ENCODE assay signal across 8 cellular contexts in the genomic region with DNA sequence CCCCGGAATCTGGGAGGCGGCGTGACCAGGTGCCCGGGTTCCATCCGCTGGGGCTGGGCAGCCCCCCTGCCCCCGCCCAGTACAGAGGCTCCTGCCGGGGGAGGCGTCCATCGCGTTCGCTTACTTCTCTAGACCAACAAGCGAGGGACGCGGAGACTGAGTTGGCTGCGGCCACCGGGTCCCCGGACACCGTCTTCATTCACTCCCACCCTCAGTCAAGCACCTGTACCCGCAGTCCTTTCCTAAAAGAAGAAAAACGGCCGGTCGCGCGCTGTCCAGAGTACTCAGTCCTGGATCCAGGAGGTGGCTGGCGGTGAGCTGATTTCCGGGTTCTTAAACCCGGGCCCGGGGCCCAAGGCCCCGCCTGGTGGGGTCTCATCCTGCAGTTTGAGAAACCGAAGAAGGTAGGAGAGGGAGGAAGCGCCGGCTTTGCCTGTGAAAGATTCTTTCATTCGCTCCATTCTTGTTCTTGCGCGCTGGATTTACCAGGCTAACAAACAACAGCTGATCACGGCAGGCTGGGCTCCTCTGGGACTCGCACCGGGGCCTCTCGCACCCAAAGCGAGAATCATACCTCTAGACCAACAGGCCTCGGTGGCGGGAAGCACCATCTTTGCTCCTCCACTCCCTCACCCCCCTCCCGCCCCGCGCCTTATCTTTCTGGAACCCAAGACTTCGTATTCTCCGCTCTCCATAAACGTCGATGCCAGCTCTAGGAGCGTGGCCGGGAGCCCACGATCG. TPM values are rescaled to one million over a fixed set of nuclear protein-coding genes. Genes with fewer than 3 reads are reported as not detected.
DNase-seq lines count a peak whose midpoint lies in the region; ATAC-seq lines count a peak whose summit lies in the region.

No MANE protein-coding gene starts in this region.

- POLR2A ChIA-PET in activated CD8-positive, alpha-beta T cell treated with anti-CD3 and anti-CD28 coated beads, Interleukin-2, amount 10 ng/mL, durations not matched to agents 7 days and 5 days (lab: Charles Lee), result interaction anchor here (0.5 to 2.6 kb wide), 4 partner anchors 13 to 115 kb away, joined by 3 to 11 read pairs (median 3); no protein-coding TSS in a partner anchor

- no peaks in the 10 kb centered on the region for H3K36me3 Mint-ChIP-seq in activated CD8-positive, alpha-beta T cell treated with anti-CD3 and anti-CD28 coated beads, Interleukin-2, amount 10 ng/mL, durations not matched to agents 7 days and 5 days (ENCODE audit: low read depth)

- H3K27me3 Mint-ChIP-seq in activated CD8-positive, alpha-beta T cell treated with anti-CD3 and anti-CD28 coated beads, Interleukin-2, amount 10 ng/mL, durations not matched to agents 7 days and 5 days (ENCODE audit: low read depth), result peaks cover 41% of the 10 kb centered on the region

- peak; percentile 14 for ATAC-seq in activated CD8-positive, alpha-beta T cell treated with anti-CD3 and anti-CD28 coated beads, Interleukin-2, amount 10 ng/mL, durations not matched to agents 7 days and 5 days
- ATAC-seq in stimulated activated naive CD8-positive, alpha-beta T cell treated with anti-CD3 and anti-CD28 coated beads, Interleukin-15, Interleukin-2, amounts not matched to agents 100 U/mL and 50 U/mL, for 24 hours, result no peak
- no peak for ATAC-seq in GM21526 (IDR thresholded peaks at IDR 0.05; ENCODE audit: low FRiP score, unreplicated experiment)

- H3K9me3 Mint-ChIP-seq in activated CD8-positive, alpha-beta T cell treated with anti-CD3 and anti-CD28 coated beads, Interleukin-2, amount 10 ng/mL, durations not matched to agents 7 days and 5 days (ENCODE audit: insufficient read depth), result no peaks in the 10 kb centered on the region

- H3K4me1 Mint-ChIP-seq in activated CD8-positive, alpha-beta T cell treated with anti-CD3 and anti-CD28 coated beads, Interleukin-2, amount 10 ng/mL, durations not matched to agents 7 days and 5 days (ENCODE audit: low read depth), result peaks cover 43% of the 10 kb centered on the region

- H3K4me3 Mint-ChIP-seq in activated CD8-positive, alpha-beta T cell treated with anti-CD3 and anti-CD28 coated beads, Interleukin-2, amount 10 ng/mL, durations not matched to agents 7 days and 5 days, result peak overlapping the region; percentile 60

- DNase-seq in activated CD4-positive, alpha-beta T cell treated with anti-CD3 and anti-CD28 coated beads for 48 hours, result peak; percentile 55
- no peak for DNase-seq in activated CD4-positive, alpha-beta T cell treated with anti-CD3 and anti-CD28 coated beads, Interleukin-2, amount 50 U/mL, for 1 hour
- no peak for DNase-seq in activated CD8-positive, alpha-beta T cell treated with anti-CD3 and anti-CD28 coated beads, Interleukin-2, amount 10 ng/mL, durations not matched to agents 7 days and 5 days
- DNase-seq in stimulated activated naive CD8-positive, alpha-beta T cell treated with anti-CD3 and anti-CD28 coated beads, Interleukin-15, Interleukin-2, amounts not matched to agents 100 U/mL and 50 U/mL, for 24 hours, result peak; percentile 46
- DNase-seq in NCI-H2171 (lab: John Stamatoyannopoulos, UW) (no peak), HuH-7 (ENCODE audit: low spot score) (no peak)

- CTCF ChIA-PET in activated CD8-positive, alpha-beta T cell treated with anti-CD3 and anti-CD28 coated beads, Interleukin-2, amount 10 ng/mL, durations not matched to agents 7 days and 5 days (lab: Charles Lee), result interaction anchor here (0.7 to 4.2 kb wide), 8 partner anchors 8 to 112 kb away, joined by 3 to 18 read pairs (median 10); no protein-coding TSS in a partner anchor

- H3K4me3 ChIP-seq in iPS-11a (ENCODE audit: low read depth, low read length), result peak overlapping the region; percentile 60

- H3K27ac Mint-ChIP-seq in activated CD8-positive, alpha-beta T cell treated with anti-CD3 and anti-CD28 coated beads, Interleukin-2, amount 10 ng/mL, durations not matched to agents 7 days and 5 days, result no peak overlapping the region

RNA-seq across cellular contexts. Expression of a gene that starts 17.4 kb away (rescaled TPM):
- total RNA-seq in activated CD8-positive, alpha-beta T cell treated with anti-CD3 and anti-CD28 coated beads, Interleukin-2, amount 10 ng/mL, durations not matched to agents 7 days and 5 days, result not detected

RNA-seq across cellular contexts. Expression of a gene that starts 35.8 kb away (rescaled TPM):
- total RNA-seq in activated CD8-positive, alpha-beta T cell treated with anti-CD3 and anti-CD28 coated beads, Interleukin-2, amount 10 ng/mL, durations not matched to agents 7 days and 5 days, result 10 to 100 TPM; 10.8 to 12.1 TPM

RNA-seq across cellular contexts. Expression of a gene that starts 58.2 kb away (rescaled TPM):
- total RNA-seq in activated CD8-positive, alpha-beta T cell treated with anti-CD3 and anti-CD28 coated beads, Interleukin-2, amount 10 ng/mL, durations not matched to agents 7 days and 5 days, result not detected

Comparison
In these comparisons a context has a peak if more than half of its experiments do, and no peak if none do; other contexts are left out.
1. DNase-seq: peak in activated CD4-positive, alpha-beta T cell treated with anti-CD3 and anti-CD28 coated beads for 48 hours (single experiment) and stimulated activated naive CD8-positive, alpha-beta T cell treated with anti-CD3 and anti-CD28 coated beads, Interleukin-15, Interleukin-2, amounts not matched to agents 100 U/mL and 50 U/mL, for 24 hours (single experiment); none in activated CD4-positive, alpha-beta T cell treated with anti-CD3 and anti-CD28 coated beads, Interleukin-2, amount 50 U/mL, for 1 hour (single experiment), activated CD8-positive, alpha-beta T cell treated with anti-CD3 and anti-CD28 coated beads, Interleukin-2, amount 10 ng/mL, durations not matched to agents 7 days and 5 days (single experiment), NCI-H2171 (single experiment) and HuH-7 (single experiment).